ENCODE assay signal across 1 cellular context in genomic region chr15:51313644-51314280, GRCh38.
A peak's percentile ranks its signal among the peaks of the same experiment; 100 is the strongest.
TF ChIP-seq lines count a peak whose summit lies in the region.

No MANE protein-coding gene starts in this region.

TF ChIP-seq in HepG2, 621 proteins besides CTCF, POLR2A, EP300 and RAD21 (continued from another document and continues in another):
- TF ChIP-seq ZNF280D (CRISPR knock-in tag; IDR thresholded peaks at IDR 0.05) (peak; percentile 75; the same call in 1 of the 2 replicates), ZNF782 (CRISPR knock-in tag; IDR thresholded peaks at IDR 0.05; ENCODE audit: borderline replicate concordance) (no peak), ZNF615 (CRISPR knock-in tag; IDR thresholded peaks at IDR 0.05; ENCODE audit: borderline replicate concordance) (no peak), ZNF367 (CRISPR knock-in tag; IDR thresholded peaks at IDR 0.05; ENCODE audit: borderline replicate concordance) (no peak), NFRKB (IDR thresholded peaks at IDR 0.05) (no peak), HMG20A (CRISPR knock-in tag; IDR thresholded peaks at IDR 0.05; ENCODE audit: borderline replicate concordance) (peak; percentile 88; the same call in 1 of the 2 replicates), ZNF557 (CRISPR knock-in tag; IDR thresholded peaks at IDR 0.05) (0 out of 2 replicates have a peak, but pooled peaks have one; percentile 58), RXRB (CRISPR knock-in tag; IDR thresholded peaks at IDR 0.05; ENCODE audit: borderline replicate concordance) (peak; percentile 67; the same call in 1 of the 2 replicates), ZNF574 (CRISPR knock-in tag; IDR thresholded peaks at IDR 0.05) (peak; percentile 62), POLR2AphosphoS2 (IDR thresholded peaks at IDR 0.05; ENCODE audit: low read depth, low read length) (no peak), TCF7 (IDR thresholded peaks at IDR 0.05; ENCODE audit: low read depth) (peak; percentile 87), IRF2 (CRISPR knock-in tag; IDR thresholded peaks at IDR 0.05) (peak; percentile 73; the same call in 1 of the 2 replicates), ZNF34 (CRISPR knock-in tag; IDR thresholded peaks at IDR 0.05; ENCODE audit: borderline replicate concordance) (no peak), ZNF33B (CRISPR knock-in tag; IDR thresholded peaks at IDR 0.05) (no peak), SOX13 (IDR thresholded peaks at IDR 0.05) (0 out of 2 replicates have a peak, but pooled peaks have one; percentile 35), SOX13 (CRISPR knock-in tag; conservative IDR thresholded peaks at IDR 0.05 in 1 of 2, IDR thresholded peaks at IDR 0.05 in 1 of 2) (peak in 1 of 2 experiments; percentile 81; a peak in 2 of 4 replicates), SALL1 (CRISPR knock-in tag; IDR thresholded peaks at IDR 0.05) (peak; percentile 88), FOXP4 (CRISPR knock-in tag; IDR thresholded peaks at IDR 0.05) (peak; percentile 88), REPIN1 (CRISPR knock-in tag; IDR thresholded peaks at IDR 0.05; ENCODE audit: borderline replicate concordance, low read depth) (peak; percentile 68; the same call in 1 of the 2 replicates), MAZ (IDR thresholded peaks at IDR 0.05; ENCODE audit: borderline replicate concordance, low read depth, low read length) (no peak), MAZ (CRISPR knock-in tag; IDR thresholded peaks at IDR 0.05; ENCODE audit: low read depth) (peak; percentile 45; the same call in 1 of the 2 replicates), NFAT5 (CRISPR knock-in tag; IDR thresholded peaks at IDR 0.05) (no peak), ELF4 (CRISPR knock-in tag; IDR thresholded peaks at IDR 0.05; ENCODE audit: borderline replicate concordance) (no peak), ZFP90 (CRISPR knock-in tag; IDR thresholded peaks at IDR 0.05; ENCODE audit: borderline replicate concordance) (0 out of 2 replicates have a peak, but pooled peaks have one; percentile 39), SMC3 (IDR thresholded peaks at IDR 0.05; ENCODE audit: low read length) (no peak), HNF1A (IDR thresholded peaks at IDR 0.05; ENCODE audit: low read depth) (0 out of 2 replicates have a peak, but pooled peaks have one; percentile 35), HNF1A (CRISPR knock-in tag; IDR thresholded peaks at IDR 0.05; ENCODE audit: borderline replicate concordance) (no peak), NPAS2 (CRISPR knock-in tag; IDR thresholded peaks at IDR 0.05; ENCODE audit: borderline replicate concordance) (no peak), ZMYM2 (CRISPR knock-in tag; IDR thresholded peaks at IDR 0.05) (peak; percentile 92), ZBTB20 (CRISPR knock-in tag; IDR thresholded peaks at IDR 0.05; ENCODE audit: borderline replicate concordance, low read depth) (no peak), ZNF205 (CRISPR knock-in tag; IDR thresholded peaks at IDR 0.05) (peak; percentile 87), THAP11 (CRISPR knock-in tag; IDR thresholded peaks at IDR 0.05) (0 out of 2 replicates have a peak, but pooled peaks have one; percentile 42), ZNF414 (CRISPR knock-in tag; IDR thresholded peaks at IDR 0.05) (peak; percentile 53; the same call in 1 of the 2 replicates), SIN3A (IDR thresholded peaks at IDR 0.05; ENCODE audit: borderline replicate concordance, low read depth, low read length) (0 out of 2 replicates have a peak, but pooled peaks have one; percentile 14), ZNF607 (CRISPR knock-in tag; IDR thresholded peaks at IDR 0.05; ENCODE audit: borderline replicate concordance) (0 out of 2 replicates have a peak, but pooled peaks have one; percentile 55), ZNF180 (CRISPR knock-in tag; IDR thresholded peaks at IDR 0.05; ENCODE audit: borderline replicate concordance, low read depth) (no peak), THAP9 (CRISPR knock-in tag; IDR thresholded peaks at IDR 0.05; ENCODE audit: borderline replicate concordance) (no peak)
